ENCODE assay signal across 8 cellular contexts in the genomic region with DNA sequence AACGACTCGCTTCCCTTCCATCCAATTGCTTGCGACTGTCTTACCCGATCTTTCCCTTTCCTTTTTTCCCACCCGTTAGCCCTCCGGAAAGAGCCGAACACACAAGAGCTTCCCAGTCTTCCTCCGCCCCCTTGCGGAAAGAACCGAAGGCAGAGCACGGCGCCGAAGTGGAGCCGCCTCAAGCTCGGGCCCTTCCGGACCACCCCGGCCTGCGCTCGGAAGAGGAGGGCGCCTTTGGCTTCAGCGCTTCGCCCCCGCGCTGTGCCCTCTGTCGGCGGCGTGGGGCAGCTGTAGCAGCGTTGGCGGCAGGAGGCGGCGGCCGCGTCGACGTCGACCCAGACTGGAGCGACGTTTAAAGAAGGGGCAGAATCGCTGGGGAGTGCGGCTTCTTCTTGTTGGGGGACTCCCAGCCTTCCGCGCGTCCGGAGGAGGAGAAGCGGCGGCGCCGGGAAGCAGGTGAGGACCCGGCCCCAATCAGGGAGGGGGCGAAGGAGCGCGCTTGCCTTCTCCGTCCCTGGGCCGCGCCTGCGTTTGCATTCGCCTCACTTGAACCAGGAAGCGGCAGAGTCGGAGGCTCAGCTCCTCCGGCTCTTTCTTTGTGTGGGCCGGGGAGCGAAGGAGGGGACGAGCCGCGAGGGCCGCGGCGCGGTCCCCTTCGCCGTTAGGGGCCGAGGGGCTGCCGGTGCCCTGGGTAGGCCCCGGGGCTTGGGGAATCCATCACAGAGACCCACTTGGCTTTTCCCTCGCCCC. TPM values are rescaled to one million over a fixed set of nuclear protein-coding genes. Genes with fewer than 3 reads are reported as not detected.
A peak's percentile ranks its signal among the peaks of the same experiment; 100 is the strongest.
DNase-seq lines count a peak whose midpoint lies in the region; ATAC-seq, FAIRE-seq and TF ChIP-seq lines count a peak whose summit lies in the region.

A gene with protein sequence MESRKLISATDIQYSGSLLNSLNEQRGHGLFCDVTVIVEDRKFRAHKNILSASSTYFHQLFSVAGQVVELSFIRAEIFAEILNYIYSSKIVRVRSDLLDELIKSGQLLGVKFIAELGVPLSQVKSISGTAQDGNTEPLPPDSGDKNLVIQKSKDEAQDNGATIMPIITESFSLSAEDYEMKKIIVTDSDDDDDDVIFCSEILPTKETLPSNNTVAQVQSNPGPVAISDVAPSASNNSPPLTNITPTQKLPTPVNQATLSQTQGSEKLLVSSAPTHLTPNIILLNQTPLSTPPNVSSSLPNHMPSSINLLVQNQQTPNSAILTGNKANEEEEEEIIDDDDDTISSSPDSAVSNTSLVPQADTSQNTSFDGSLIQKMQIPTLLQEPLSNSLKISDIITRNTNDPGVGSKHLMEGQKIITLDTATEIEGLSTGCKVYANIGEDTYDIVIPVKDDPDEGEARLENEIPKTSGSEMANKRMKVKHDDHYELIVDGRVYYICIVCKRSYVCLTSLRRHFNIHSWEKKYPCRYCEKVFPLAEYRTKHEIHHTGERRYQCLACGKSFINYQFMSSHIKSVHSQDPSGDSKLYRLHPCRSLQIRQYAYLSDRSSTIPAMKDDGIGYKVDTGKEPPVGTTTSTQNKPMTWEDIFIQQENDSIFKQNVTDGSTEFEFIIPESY (plus strand): TSS at position 291 of the 750 bp plus-strand sequence. CDS start 2,604 bp downstream, outside the sequence.

- peak; percentile 93 for DNase-seq in NCI-H1694 treated with DMSO at 0.1 percent for 48 hours (lab: John Stamatoyannopoulos, UW)
- peak; percentile 66 to 94 (median 77) for DNase-seq in T-helper 2 cell
- peak; percentile 0 to 89 (median 76) for DNase-seq in anterior cingulate cortex (lab: John Stamatoyannopoulos, UW)
- peak; percentile 92 for DNase-seq in left ventricle myocardium superior
- DNase-seq in psoas muscle = peak; percentile 89 to 96
- peak; percentile 80 for DNase-seq in urothelium cell line (ENCODE audit: low spot score)

- no peaks in the 10 kb centered on the region for H3K9me3 ChIP-seq in psoas muscle

- H3K4me1 ChIP-seq in psoas muscle = no peaks in the 10 kb centered on the region

- H3K27me3 ChIP-seq in psoas muscle (ENCODE audit: insufficient read depth in 3 of 3, low read length in 2 of 3) = no peaks in the 10 kb centered on the region

- no peak for FAIRE-seq in urothelium cell line (lab: Jason Lieb, UNC)

- peaks cover 0 to 21% of the 10 kb centered on the region in 2 donors for H3K36me3 ChIP-seq in psoas muscle (ENCODE audit: insufficient read depth in 1 of 2, low read depth in 1 of 2)

- peak; percentile 64 for TF ChIP-seq CTCF in psoas muscle (IDR thresholded peaks at IDR 0.05)

- intact Hi-C loops in left ventricle myocardium superior (cut with micrococcal nuclease) = no loop called here
- intact Hi-C loops in psoas muscle (cut with DNase I) = loop anchor here in 1 of 2 donors (5.0 to 10.0 kb wide), 2 partner anchors 57 to 204 kb away; no protein-coding TSS in a partner anchor

- peak within 1 kb of the TSS; percentile 87 for H3K27ac ChIP-seq in psoas muscle

- ATAC-seq in GM18498 (IDR thresholded peaks at IDR 0.05; ENCODE audit: unreplicated experiment) = peak; percentile 99
- peak; percentile 90 for ATAC-seq in HG02938 (IDR thresholded peaks at IDR 0.05; ENCODE audit: unreplicated experiment)
- ATAC-seq in left ventricle myocardium superior = peak; percentile 99
- ATAC-seq in psoas muscle = peak; percentile 99 to 100 (median 100)

- peak within 1 kb of the TSS; percentile 78 for H3K4me3 ChIP-seq in psoas muscle

- 0 to 31% (median 0%) methylated on average over 35 to 73 of the region's 75 CpGs for WGBS in psoas muscle, 3 donors

RNA-seq across cellular contexts. Expression of the gene that starts here (rescaled TPM):
- total RNA-seq in left ventricle myocardium superior (6.4 TPM), psoas muscle (1 to 10 TPM; 7.5 to 8.6 (median 7.7) TPM)
- 10 to 100 TPM in 1 of 3 donors, 1 to 10 TPM in 2; 2.6 to 11.8 (median 3.5) TPM for polyA plus RNA-seq in psoas muscle

Comparison
In these comparisons a context has a peak if more than half of its experiments do, and no peak if none do; other contexts are left out.
1. Peak in every context shown above with its lines: DNase-seq, ATAC-seq, H3K4me3 ChIP-seq and H3K27ac ChIP-seq.